ENCODE assay signal across 1 cellular context in genomic region chr16:50741808-50742520, GRCh38.
TF ChIP-seq lines count a peak whose summit lies in the region.

Gene CYLD (plus strand): TSS chr16:50742086. CDS start chr16:50749699, 7,613 bp downstream.

TF ChIP-seq in HepG2, 621 proteins besides CTCF, POLR2A, EP300 and RAD21 (continued from another document and continues in another):
- no peak for TF ChIP-seq PLSCR1 (CRISPR knock-in tag; IDR thresholded peaks at IDR 0.05; ENCODE audit: borderline replicate concordance)
- TF ChIP-seq ZNF33B (CRISPR knock-in tag; IDR thresholded peaks at IDR 0.05) = no peak
- TF ChIP-seq KLF6 (CRISPR knock-in tag; IDR thresholded peaks at IDR 0.05) = 0 out of 2 replicates have a peak, but pooled peaks have one; percentile 58
- no peak for TF ChIP-seq HDAC6 (IDR thresholded peaks at IDR 0.05; ENCODE audit: low read depth, low read length)
- peak; percentile 75 for TF ChIP-seq MYC (CRISPR knock-in tag; IDR thresholded peaks at IDR 0.05; ENCODE audit: borderline replicate concordance)
- TF ChIP-seq ZNF280B (CRISPR knock-in tag; IDR thresholded peaks at IDR 0.05; ENCODE audit: borderline replicate concordance) = no peak
- peak; percentile 65 for TF ChIP-seq SALL1 (CRISPR knock-in tag; IDR thresholded peaks at IDR 0.05)
- TF ChIP-seq TOPORS (CRISPR knock-in tag; IDR thresholded peaks at IDR 0.05) = no peak
- peak; percentile 81 for TF ChIP-seq ERF (CRISPR knock-in tag; IDR thresholded peaks at IDR 0.05)
- TF ChIP-seq ZNF784 (CRISPR knock-in tag; IDR thresholded peaks at IDR 0.05; ENCODE audit: borderline replicate concordance) = no peak
- peak; percentile 59 for TF ChIP-seq GABPA (IDR thresholded peaks at IDR 0.05; ENCODE audit: low read depth, low read length)
- TF ChIP-seq GABPA (CRISPR knock-in tag; IDR thresholded peaks at IDR 0.05; ENCODE audit: low read depth) = peak; percentile 85
- 0 out of 2 replicates have a peak, but pooled peaks have one; percentile 36 for TF ChIP-seq ZNF567 (CRISPR knock-in tag; IDR thresholded peaks at IDR 0.05; ENCODE audit: borderline replicate concordance)
- TF ChIP-seq ZNF558 (CRISPR knock-in tag; IDR thresholded peaks at IDR 0.05; ENCODE audit: borderline replicate concordance) = no peak
- TF ChIP-seq ZFX (CRISPR knock-in tag; IDR thresholded peaks at IDR 0.05; ENCODE audit: low read depth) = peak; percentile 82
- TF ChIP-seq PPARG (CRISPR knock-in tag; conservative IDR thresholded peaks at IDR 0.05) = 0 out of 2 replicates have a peak, but pooled peaks have one; percentile 40
- TF ChIP-seq ZNF503 (CRISPR knock-in tag; IDR thresholded peaks at IDR 0.05) = 0 out of 2 replicates have a peak, but pooled peaks have one; percentile 41
- TF ChIP-seq MZF1 (CRISPR knock-in tag; IDR thresholded peaks at IDR 0.05; ENCODE audit: borderline replicate concordance) = no peak
- TF ChIP-seq ZKSCAN1 (IDR thresholded peaks at IDR 0.05; ENCODE audit: low read length) = no peak
- 0 out of 2 replicates have a peak, but pooled peaks have one; percentile 48 for TF ChIP-seq NCOA1 (CRISPR knock-in tag; IDR thresholded peaks at IDR 0.05)
- TF ChIP-seq, protein P1, sequence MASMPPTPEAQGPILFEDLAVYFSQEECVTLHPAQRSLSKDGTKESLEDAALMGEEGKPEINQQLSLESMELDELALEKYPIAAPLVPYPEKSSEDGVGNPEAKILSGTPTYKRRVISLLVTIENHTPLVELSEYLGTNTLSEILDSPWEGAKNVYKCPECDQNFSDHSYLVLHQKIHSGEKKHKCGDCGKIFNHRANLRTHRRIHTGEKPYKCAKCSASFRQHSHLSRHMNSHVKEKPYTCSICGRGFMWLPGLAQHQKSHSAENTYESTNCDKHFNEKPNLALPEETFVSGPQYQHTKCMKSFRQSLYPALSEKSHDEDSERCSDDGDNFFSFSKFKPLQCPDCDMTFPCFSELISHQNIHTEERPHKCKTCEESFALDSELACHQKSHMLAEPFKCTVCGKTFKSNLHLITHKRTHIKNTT (CRISPR knock-in tag; IDR thresholded peaks at IDR 0.05) = no peak
- TF ChIP-seq SMAD3 (CRISPR knock-in tag; IDR thresholded peaks at IDR 0.05) = no peak
- TF ChIP-seq HNRNPLL (IDR thresholded peaks at IDR 0.05; ENCODE audit: low read depth, low read length, poor library complexity, severe bottlenecking) = peak; percentile 84
- TF ChIP-seq, protein P2, sequence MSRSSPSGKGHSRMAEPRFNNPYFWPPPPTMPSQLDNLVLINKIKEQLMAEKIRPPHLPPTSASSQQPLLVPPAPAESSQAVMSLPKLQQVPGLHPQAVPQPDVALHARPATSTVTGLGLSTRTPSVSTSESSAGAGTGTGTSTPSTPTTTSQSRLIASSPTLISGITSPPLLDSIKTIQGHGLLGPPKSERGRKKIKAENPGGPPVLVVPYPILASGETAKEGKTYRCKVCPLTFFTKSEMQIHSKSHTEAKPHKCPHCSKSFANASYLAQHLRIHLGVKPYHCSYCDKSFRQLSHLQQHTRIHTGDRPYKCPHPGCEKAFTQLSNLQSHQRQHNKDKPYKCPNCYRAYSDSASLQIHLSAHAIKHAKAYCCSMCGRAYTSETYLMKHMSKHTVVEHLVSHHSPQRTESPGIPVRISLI (CRISPR knock-in tag; IDR thresholded peaks at IDR 0.05; ENCODE audit: borderline replicate concordance) = no peak
- TF ChIP-seq, protein P3, sequence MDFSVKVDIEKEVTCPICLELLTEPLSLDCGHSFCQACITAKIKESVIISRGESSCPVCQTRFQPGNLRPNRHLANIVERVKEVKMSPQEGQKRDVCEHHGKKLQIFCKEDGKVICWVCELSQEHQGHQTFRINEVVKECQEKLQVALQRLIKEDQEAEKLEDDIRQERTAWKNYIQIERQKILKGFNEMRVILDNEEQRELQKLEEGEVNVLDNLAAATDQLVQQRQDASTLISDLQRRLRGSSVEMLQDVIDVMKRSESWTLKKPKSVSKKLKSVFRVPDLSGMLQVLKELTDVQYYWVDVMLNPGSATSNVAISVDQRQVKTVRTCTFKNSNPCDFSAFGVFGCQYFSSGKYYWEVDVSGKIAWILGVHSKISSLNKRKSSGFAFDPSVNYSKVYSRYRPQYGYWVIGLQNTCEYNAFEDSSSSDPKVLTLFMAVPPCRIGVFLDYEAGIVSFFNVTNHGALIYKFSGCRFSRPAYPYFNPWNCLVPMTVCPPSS (IDR thresholded peaks at IDR 0.05) = no peak
- peak; percentile 20; the same call in 1 of the 2 replicates for TF ChIP-seq ZHX2 (IDR thresholded peaks at IDR 0.05; ENCODE audit: low read depth)
- TF ChIP-seq ZHX2 (CRISPR knock-in tag; IDR thresholded peaks at IDR 0.05; ENCODE audit: borderline replicate concordance) = no peak
- TF ChIP-seq ARNT2 (CRISPR knock-in tag; IDR thresholded peaks at IDR 0.05; ENCODE audit: low read depth) = peak; percentile 70; the same call in 1 of the 2 replicates
- no peak for TF ChIP-seq NFIC (IDR thresholded peaks at IDR 0.05; ENCODE audit: low read length)
- TF ChIP-seq, protein P4, sequence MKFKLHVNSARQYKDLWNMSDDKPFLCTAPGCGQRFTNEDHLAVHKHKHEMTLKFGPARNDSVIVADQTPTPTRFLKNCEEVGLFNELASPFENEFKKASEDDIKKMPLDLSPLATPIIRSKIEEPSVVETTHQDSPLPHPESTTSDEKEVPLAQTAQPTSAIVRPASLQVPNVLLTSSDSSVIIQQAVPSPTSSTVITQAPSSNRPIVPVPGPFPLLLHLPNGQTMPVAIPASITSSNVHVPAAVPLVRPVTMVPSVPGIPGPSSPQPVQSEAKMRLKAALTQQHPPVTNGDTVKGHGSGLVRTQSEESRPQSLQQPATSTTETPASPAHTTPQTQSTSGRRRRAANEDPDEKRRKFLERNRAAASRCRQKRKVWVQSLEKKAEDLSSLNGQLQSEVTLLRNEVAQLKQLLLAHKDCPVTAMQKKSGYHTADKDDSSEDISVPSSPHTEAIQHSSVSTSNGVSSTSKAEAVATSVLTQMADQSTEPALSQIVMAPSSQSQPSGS (CRISPR knock-in tag; IDR thresholded peaks at IDR 0.05) = no peak
- 0 out of 2 replicates have a peak, but pooled peaks have one; percentile 31 for TF ChIP-seq ZNF205 (CRISPR knock-in tag; IDR thresholded peaks at IDR 0.05)
- TF ChIP-seq, protein P5, sequence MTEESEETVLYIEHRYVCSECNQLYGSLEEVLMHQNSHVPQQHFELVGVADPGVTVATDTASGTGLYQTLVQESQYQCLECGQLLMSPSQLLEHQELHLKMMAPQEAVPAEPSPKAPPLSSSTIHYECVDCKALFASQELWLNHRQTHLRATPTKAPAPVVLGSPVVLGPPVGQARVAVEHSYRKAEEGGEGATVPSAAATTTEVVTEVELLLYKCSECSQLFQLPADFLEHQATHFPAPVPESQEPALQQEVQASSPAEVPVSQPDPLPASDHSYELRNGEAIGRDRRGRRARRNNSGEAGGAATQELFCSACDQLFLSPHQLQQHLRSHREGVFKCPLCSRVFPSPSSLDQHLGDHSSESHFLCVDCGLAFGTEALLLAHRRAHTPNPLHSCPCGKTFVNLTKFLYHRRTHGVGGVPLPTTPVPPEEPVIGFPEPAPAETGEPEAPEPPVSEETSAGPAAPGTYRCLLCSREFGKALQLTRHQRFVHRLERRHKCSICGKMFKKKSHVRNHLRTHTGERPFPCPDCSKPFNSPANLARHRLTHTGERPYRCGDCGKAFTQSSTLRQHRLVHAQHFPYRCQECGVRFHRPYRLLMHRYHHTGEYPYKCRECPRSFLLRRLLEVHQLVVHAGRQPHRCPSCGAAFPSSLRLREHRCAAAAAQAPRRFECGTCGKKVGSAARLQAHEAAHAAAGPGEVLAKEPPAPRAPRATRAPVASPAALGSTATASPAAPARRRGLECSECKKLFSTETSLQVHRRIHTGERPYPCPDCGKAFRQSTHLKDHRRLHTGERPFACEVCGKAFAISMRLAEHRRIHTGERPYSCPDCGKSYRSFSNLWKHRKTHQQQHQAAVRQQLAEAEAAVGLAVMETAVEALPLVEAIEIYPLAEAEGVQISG (CRISPR knock-in tag; IDR thresholded peaks at IDR 0.05) = peak; percentile 87
- TF ChIP-seq ZFAT (CRISPR knock-in tag; conservative IDR thresholded peaks at IDR 0.05) = no peak
- peak; percentile 81 for TF ChIP-seq ZFY (CRISPR knock-in tag; IDR thresholded peaks at IDR 0.05)
- peak; percentile 34; the same call in 1 of the 2 replicates for TF ChIP-seq TBX3 (IDR thresholded peaks at IDR 0.05; ENCODE audit: borderline replicate concordance)
- peak; percentile 41; the same call in 1 of the 2 replicates for TF ChIP-seq SIX4 (CRISPR knock-in tag; IDR thresholded peaks at IDR 0.05)
- TF ChIP-seq RFX5 (IDR thresholded peaks at IDR 0.05; ENCODE audit: low read depth, low read length) = peak; percentile 67; the same call in 1 of the 2 replicates
- TF ChIP-seq SP2 (CRISPR knock-in tag; IDR thresholded peaks at IDR 0.05) = peak; percentile 98
- no peak for TF ChIP-seq NFATC3 (CRISPR knock-in tag; IDR thresholded peaks at IDR 0.05)
- TF ChIP-seq MBNL3 (CRISPR knock-in tag; conservative IDR thresholded peaks at IDR 0.05) = no peak
- no peak for TF ChIP-seq TCF12 (IDR thresholded peaks at IDR 0.05)
- TF ChIP-seq TCF12 (CRISPR knock-in tag; IDR thresholded peaks at IDR 0.05) = no peak
- peak; percentile 66 for TF ChIP-seq RBFOX2 (IDR thresholded peaks at IDR 0.05; ENCODE audit: low read depth, low read length)
- TF ChIP-seq SP4 (CRISPR knock-in tag; IDR thresholded peaks at IDR 0.05) = peak; percentile 100
- peak; percentile 15; the same call in 1 of the 2 replicates for TF ChIP-seq ATF7-NPFF (CRISPR knock-in tag; IDR thresholded peaks at IDR 0.05; ENCODE audit: low read depth)
- 0 out of 2 replicates have a peak, but pooled peaks have one; percentile 56 for TF ChIP-seq RXRB (CRISPR knock-in tag; IDR thresholded peaks at IDR 0.05; ENCODE audit: borderline replicate concordance)
